1 cellular context compared by ENCODE assay signal in genomic region chr21:42476493-42477342, GRCh38.
A peak's percentile ranks its signal among the peaks of the same experiment; 100 is the strongest.
TF ChIP-seq lines count a peak whose summit lies in the region.

No MANE protein-coding gene starts in this region.

TF ChIP-seq in GM12878, 131 proteins besides CTCF, POLR2A, EP300 and RAD21 (continued from another document):
- no peak for TF ChIP-seq REST (IDR thresholded peaks at IDR 0.05; ENCODE audit: low read depth, low read length)
- no peak for TF ChIP-seq HDAC6 (IDR thresholded peaks at IDR 0.05; ENCODE audit: unreplicated experiment)
- TF ChIP-seq PML (IDR thresholded peaks at IDR 0.05; ENCODE audit: low read length) = no peak
- no peak; the same call in 1 of the 2 replicates for TF ChIP-seq MTA2 (IDR thresholded peaks at IDR 0.05; ENCODE audit: low read depth)
- no peak for TF ChIP-seq NR2C2 (IDR thresholded peaks at IDR 0.05; ENCODE audit: borderline replicate concordance, control insufficient read depth, insufficient read length, low read depth)
- TF ChIP-seq CHD2 (IDR thresholded peaks at IDR 0.05; ENCODE audit: borderline replicate concordance, low read depth, low read length) = no peak
- TF ChIP-seq BCLAF1 (IDR thresholded peaks at IDR 0.05) = no peak
- no peak for TF ChIP-seq IRF5 (IDR thresholded peaks at IDR 0.05; ENCODE audit: borderline replicate concordance)
- TF ChIP-seq HDGF (IDR thresholded peaks at IDR 0.05) = 0 out of 2 replicates have a peak, but pooled peaks have one; percentile 19
- no peak for TF ChIP-seq SP1 (IDR thresholded peaks at IDR 0.05; ENCODE audit: low read depth, low read length)
- TF ChIP-seq SMARCA5 (IDR thresholded peaks at IDR 0.05) = no peak
- no peak for TF ChIP-seq FOXM1 (IDR thresholded peaks at IDR 0.05; ENCODE audit: low read depth, low read length)
- 0 out of 2 replicates have a peak, but pooled peaks have one; percentile 12 for TF ChIP-seq PAX5 (IDR thresholded peaks at IDR 0.05; ENCODE audit: borderline replicate concordance, low read depth, low read length)
- TF ChIP-seq STAT1 (conservative IDR thresholded peaks at IDR 0.05) = no peak
- TF ChIP-seq MLLT1 (IDR thresholded peaks at IDR 0.05) = 0 out of 2 replicates have a peak, but pooled peaks have one; percentile 15
- TF ChIP-seq EGR1 (IDR thresholded peaks at IDR 0.05; ENCODE audit: borderline replicate concordance in 1 of 2, low read depth in 2 of 2, low read length in 2 of 2) = peak in 1 of 2 experiments; percentile 19; a peak in 1 of 3 replicates
